Comparison of ENCODE assay signal across 16 cellular contexts in the genomic region with DNA sequence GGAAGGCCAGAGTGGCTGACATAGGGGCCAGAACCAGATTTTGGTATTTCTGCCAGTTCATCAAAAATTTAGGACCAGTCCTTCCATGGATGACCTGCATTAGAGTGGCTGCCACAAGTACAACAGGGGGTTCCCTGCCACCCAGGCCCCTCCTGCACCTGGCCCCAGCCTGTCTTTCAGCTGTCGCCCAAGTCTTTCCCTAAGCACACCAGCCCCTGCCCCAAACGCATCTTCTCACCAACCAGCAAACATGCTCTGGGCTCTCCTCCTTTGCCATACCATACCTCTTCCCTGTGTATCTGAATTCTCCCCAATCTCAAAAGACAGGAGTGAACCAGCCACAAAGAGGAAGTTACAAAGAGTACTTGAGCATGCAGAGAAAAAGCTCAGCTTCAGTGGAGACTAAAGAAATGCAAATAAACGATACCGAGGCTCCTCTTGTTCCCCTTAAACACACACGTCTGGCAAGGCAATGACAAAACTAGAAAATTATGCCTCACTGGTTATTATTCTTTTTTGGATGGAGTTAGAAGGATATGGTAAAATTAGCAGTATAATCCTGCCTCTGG.
DNase-seq lines count a peak whose midpoint lies in the region; ATAC-seq and TF ChIP-seq lines count a peak whose summit lies in the region.
"Had no signal": no experiment of that assay in that cellular context is flagged by ENCODE, and none has a peak within 500 bp of the region (broad histone marks: within the 10 kb centered on the region; RNA-seq: fewer than 3 reads in every experiment).

No MANE protein-coding gene starts in this region.

- H3K27ac ChIP-seq in WERI-Rb-1 = no peak overlapping the region
- H3K27ac ChIP-seq: foreskin keratinocyte, neutrophil, SK-N-MC had no signal

- no peaks in the 10 kb centered on the region for H3K9me3 ChIP-seq in WERI-Rb-1 (ENCODE audit: severe bottlenecking)
- H3K9me3 ChIP-seq: neutrophil had no signal

- intact Hi-C loops in activated B cell treated with CpG ODN at 0.5 μM for 24 hours (cut with micrococcal nuclease) = loop anchor here (2.0 to 10.0 kb wide), 7 partner anchors 21 to 1917 kb away; a partner anchor contains a TSS

- CTCF ChIA-PET in activated B cell treated with CpG ODN at 0.5 μM for 24 hours (lab: Charles Lee) = no interaction called here

- H3K27me3 ChIP-seq in WERI-Rb-1 (ENCODE audit: insufficient read depth, low read depth, severe bottlenecking) = no peaks in the 10 kb centered on the region
- H3K27me3 ChIP-seq: foreskin keratinocyte, neutrophil had no signal

- TF ChIP-seq CTCF in activated B cell treated with CpG ODN at 0.5 μM for 24 hours (IDR thresholded peaks at IDR 0.05) = no peak
- no peak for TF ChIP-seq CTCF in WERI-Rb-1 (IDR thresholded peaks at IDR 0.05; ENCODE audit: low read depth, low read length)

- H3K4me1 Mint-ChIP-seq in activated B cell treated with CpG ODN at 0.5 μM for 24 hours = peaks cover 57% of the 10 kb centered on the region

- no peak overlapping the region for H3K4me3 ChIP-seq in WERI-Rb-1 (ENCODE audit: low read depth, low read length)
- H3K4me3 ChIP-seq: SK-N-MC had no signal

- H3K4me3 Mint-ChIP-seq in activated B cell treated with CpG ODN at 0.5 μM for 24 hours = peak overlapping the region; percentile 67
- H3K4me3 Mint-ChIP-seq: activated naive CD8-positive, alpha-beta T cell; CD4-positive, alpha-beta memory T cell; dendritic cell treated with granulocyte-macrophage colony-stimulating factor and Interleukin-4, amounts not matched to agents 40 ng/mL and 50 ng/mL, for 4 days had no signal

- H3K27me3 Mint-ChIP-seq in activated B cell treated with CpG ODN at 0.5 μM for 24 hours = peaks cover 10% of the 10 kb centered on the region
- H3K27me3 Mint-ChIP-seq: activated naive CD8-positive, alpha-beta T cell; CD4-positive, alpha-beta memory T cell had no signal

- POLR2A ChIA-PET in activated B cell treated with CpG ODN at 0.5 μM for 24 hours (lab: Charles Lee) = interaction anchor here (0.6 kb wide), 1 partner anchor 40 kb away, joined by 3 read pairs; no protein-coding TSS in a partner anchor

- H3K27ac Mint-ChIP-seq in activated B cell treated with CpG ODN at 0.5 μM for 24 hours = peak overlapping the region; percentile 75
- H3K27ac Mint-ChIP-seq: activated naive CD8-positive, alpha-beta T cell; dendritic cell treated with granulocyte-macrophage colony-stimulating factor and Interleukin-4, amounts not matched to agents 40 ng/mL and 50 ng/mL, for 4 days had no signal

- no peaks in the 10 kb centered on the region for H3K36me3 Mint-ChIP-seq in activated B cell treated with CpG ODN at 0.5 μM for 24 hours (ENCODE audit: low read depth)

- H3K9me3 Mint-ChIP-seq in activated B cell treated with CpG ODN at 0.5 μM for 24 hours = no peaks in the 10 kb centered on the region

- peak; percentile 69 for ATAC-seq in GM18498 (IDR thresholded peaks at IDR 0.05; ENCODE audit: unreplicated experiment)
- ATAC-seq in GM21529 (IDR thresholded peaks at IDR 0.05; ENCODE audit: unreplicated experiment) = peak; percentile 57
- peak; percentile 43 for ATAC-seq in HG03432 (IDR thresholded peaks at IDR 0.05; ENCODE audit: unreplicated experiment)
- ATAC-seq in activated B cell treated with CpG ODN at 0.5 μM for 24 hours (ENCODE audit: low read depth) = peak; percentile 64
- ATAC-seq: foreskin keratinocyte had no signal

- H3K36me3 ChIP-seq in WERI-Rb-1 = no peaks in the 10 kb centered on the region
- H3K36me3 ChIP-seq: neutrophil had no signal

- no peak for DNase-seq in activated B cell treated with CpG ODN at 0.5 μM for 24 hours
- DNase-seq in NCI-H526 (lab: John Stamatoyannopoulos, UW) = no peak
- no peak for DNase-seq in WERI-Rb-1
- DNase-seq in activated CD4-positive, alpha-beta T cell treated with anti-CD3 and anti-CD28 coated beads, Interleukin-2, amount 50 U/mL, for 4 hours = no peak
- DNase-seq in HuH-7 (ENCODE audit: low spot score) = no peak
- DNase-seq: CD4-positive, alpha-beta memory T cell; foreskin keratinocyte; NCI-H226; stimulated activated CD4-positive, alpha-beta T cell treated with anti-CD3 and anti-CD28 coated beads, Interleukin-2, amount 100 ng/mL, for 24 hours had no signal
